10 cellular contexts compared by ENCODE assay signal in the genomic region with DNA sequence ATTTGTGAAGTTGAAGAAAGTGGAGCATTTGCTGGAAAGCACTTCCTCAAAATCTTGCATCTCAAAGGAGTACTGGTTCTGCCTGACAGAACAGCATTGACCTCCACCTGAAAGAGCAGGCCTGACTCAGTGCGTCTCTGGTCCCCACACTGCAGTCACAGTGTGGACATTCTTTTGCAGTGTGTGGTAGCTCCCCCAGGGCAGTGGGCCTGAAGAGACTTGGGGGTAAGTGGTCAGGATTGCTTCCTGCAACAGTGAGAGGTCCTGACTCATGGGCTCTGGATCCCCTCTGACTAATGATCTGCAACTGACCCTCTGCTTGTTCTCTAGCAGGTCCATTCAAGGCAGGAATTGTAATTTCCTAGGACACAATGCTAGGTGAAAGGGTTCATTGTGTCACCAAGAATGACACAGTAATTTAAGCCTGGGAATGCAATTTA.
A peak's percentile ranks its signal among the peaks of the same experiment; 100 is the strongest.
DNase-seq lines count a peak whose midpoint lies in the region; ATAC-seq, FAIRE-seq and TF ChIP-seq lines count a peak whose summit lies in the region.
"Had no signal": no experiment of that assay in that cellular context is flagged by ENCODE, and none has a peak within 500 bp of the region (broad histone marks: within the 10 kb centered on the region; RNA-seq: fewer than 3 reads in every experiment).

No MANE protein-coding gene starts in this region.

- H2AFZ ChIP-seq in K562 (ENCODE audit: low read depth, low read length) = peak overlapping the region; percentile 47; the same call in 1 of the 2 replicates

- no peak for TF ChIP-seq RAD21 in K562 (CRISPR knock-in tag; conservative IDR thresholded peaks at IDR 0.05 in 1 of 2, IDR thresholded peaks at IDR 0.05 in 1 of 2)

- H3K9ac ChIP-seq in K562 (ENCODE audit: insufficient read depth in 1 of 2, low read depth in 2 of 2, low read length in 2 of 2) = peak overlapping the region in 1 of 2 experiments; percentile 64; a peak in 1 of 4 replicates

- H3K27me3 ChIP-seq in K562 (ENCODE audit: control insufficient read depth in 2 of 2, insufficient read depth in 2 of 2, low read length in 2 of 2) = no peaks in the 10 kb centered on the region

- H4K20me1 ChIP-seq in K562 (replicated peaks; ENCODE audit: control insufficient read depth, insufficient read depth, low read length) = no peaks in the 10 kb centered on the region

- peaks cover 3% of the 10 kb centered on the region for H3K9me3 Mint-ChIP-seq in activated CD4-positive, alpha-beta memory T cell treated with anti-CD3 and anti-CD28 coated beads, Interleukin-2, amount 10 ng/mL, durations not matched to agents 7 days and 5 days

- DNase-seq in NOMO-1 treated with DMSO at 0.1 percent for 48 hours (lab: John Stamatoyannopoulos, UW; ENCODE audit: unreplicated experiment) (peak; percentile 12), NOMO-1 treated with dmso at 0.1 percent for 144 hours (lab: John Stamatoyannopoulos, UW; ENCODE audit: unreplicated experiment) (no peak), K562 (ENCODE audit: extremely low read depth in 1 of 4, low spot score in 3 of 4) (no peak), urothelium cell line (ENCODE audit: low spot score) (peak; percentile 17), left cardiac atrium (no peak)
- DNase-seq in activated CD4-positive, alpha-beta T cell treated with anti-CD3 and anti-CD28 coated beads for 1 hour = no peak
- DNase-seq in activated CD4-positive, alpha-beta memory T cell treated with anti-CD3 and anti-CD28 coated beads, Interleukin-2, amount 10 ng/mL, durations not matched to agents 7 days and 5 days = no peak
- DNase-seq: WERI-Rb-1 had no signal

- 0 out of 2 replicates have a peak, but pooled peaks cover 2% of the 10 kb centered on the region for H3K9me3 ChIP-seq in K562 (replicated peaks; ENCODE audit: control insufficient read depth, insufficient read depth, low read depth, low read length)

- CTCF ChIA-PET in K562 (lab: Yijun Ruan, JAX; ENCODE audit: low intra/inter-chr PET ratio) = no interaction called here
- CTCF ChIA-PET in activated CD4-positive, alpha-beta memory T cell treated with anti-CD3 and anti-CD28 coated beads, Interleukin-2, amount 10 ng/mL, durations not matched to agents 7 days and 5 days (lab: Charles Lee) = no interaction called here

- in situ Hi-C loops in K562 (cut with MboI) = no loop called here

- no peaks in the 10 kb centered on the region for H3K9me1 ChIP-seq in K562 (ENCODE audit: control insufficient read depth, insufficient read depth, low read length)

- TF ChIP-seq EP300 in K562 (IDR thresholded peaks at IDR 0.05; ENCODE audit: low read length) = no peak

- FAIRE-seq in K562 (lab: Jason Lieb, UNC) (no peak), urothelium cell line (lab: Jason Lieb, UNC) (peak; percentile 27)

- H3K27ac Mint-ChIP-seq in activated CD4-positive, alpha-beta memory T cell treated with anti-CD3 and anti-CD28 coated beads, Interleukin-2, amount 10 ng/mL, durations not matched to agents 7 days and 5 days = no peak overlapping the region

- no peaks in the 10 kb centered on the region for H3K36me3 ChIP-seq in K562 (ENCODE audit: control insufficient read depth, insufficient read depth, low read length)
- H3K36me3 ChIP-seq: WERI-Rb-1 had no signal

- no peak overlapping the region for H3K4me3 Mint-ChIP-seq in activated CD4-positive, alpha-beta memory T cell treated with anti-CD3 and anti-CD28 coated beads, Interleukin-2, amount 10 ng/mL, durations not matched to agents 7 days and 5 days

- no peak overlapping the region for H3K4me2 ChIP-seq in K562 (ENCODE audit: insufficient read depth, low read length)

- WGBS in K562 (ENCODE audit: insufficient coverage, low coverage, missing lambda C conversion rate) = 25% methylated on average over 1 of the region's 1 CpG

- BruUV-seq in K562 (replicated peaks; lab: Mats Ljungman, UMichigan) = no TSS peak

- no peaks in the 10 kb centered on the region for H3K36me3 Mint-ChIP-seq in activated CD4-positive, alpha-beta memory T cell treated with anti-CD3 and anti-CD28 coated beads, Interleukin-2, amount 10 ng/mL, durations not matched to agents 7 days and 5 days (ENCODE audit: low read depth)

- no peaks in the 10 kb centered on the region for H3K4me1 Mint-ChIP-seq in activated CD4-positive, alpha-beta memory T cell treated with anti-CD3 and anti-CD28 coated beads, Interleukin-2, amount 10 ng/mL, durations not matched to agents 7 days and 5 days

- H3K27ac ChIP-seq in K562 (ENCODE audit: extremely low read depth, low read depth, low read length) = no peak overlapping the region
- H3K27ac ChIP-seq: 22Rv1, WERI-Rb-1 had no signal

- H3K4me3 ChIP-seq in K562 = no peak overlapping the region

- POLR2A ChIA-PET in K562 (lab: Yijun Ruan, JAX) = no interaction called here
- POLR2A ChIA-PET in activated CD4-positive, alpha-beta memory T cell treated with anti-CD3 and anti-CD28 coated beads, Interleukin-2, amount 10 ng/mL, durations not matched to agents 7 days and 5 days (lab: Charles Lee) = no interaction called here

- TF ChIP-seq CTCF in K562 (IDR thresholded peaks at IDR 0.05 in 2 of 3, conservative IDR thresholded peaks at IDR 0.05 in 1 of 3; ENCODE audit: insufficient read depth in 2 of 3, low read depth in 1 of 3, low read length in 3 of 3) = no peak

- no peaks in the 10 kb centered on the region; a peak in 2 of 5 replicates for H3K4me1 ChIP-seq in K562 (replicated peaks in 1 of 2; ENCODE audit: control insufficient read depth in 2 of 2, insufficient read depth in 2 of 2, low read length in 2 of 2)

- no peak for TF ChIP-seq POLR2A in K562 (conservative IDR thresholded peaks at IDR 0.05)

- no peaks in the 10 kb centered on the region for H3K27me3 Mint-ChIP-seq in activated CD4-positive, alpha-beta memory T cell treated with anti-CD3 and anti-CD28 coated beads, Interleukin-2, amount 10 ng/mL, durations not matched to agents 7 days and 5 days

- no peaks in the 10 kb centered on the region for H3K79me2 ChIP-seq in K562 (ENCODE audit: control insufficient read depth, insufficient read depth, low read length)

- intact Hi-C loops in K562 (cut with micrococcal nuclease) = no loop called here
- intact Hi-C loops in left cardiac atrium (cut with DNase I) = no loop called here

- ATAC-seq in HG03196 (IDR thresholded peaks at IDR 0.05; ENCODE audit: unreplicated experiment) = peak; percentile 55
- peak; percentile 35 for ATAC-seq in K562
- ATAC-seq in left cardiac atrium = no peak

TF ChIP-seq in K562, 482 proteins besides CTCF, POLR2A, EP300 and RAD21:
- TF ChIP-seq HBP1 (CRISPR knock-in tag; IDR thresholded peaks at IDR 0.05) = no peak
- peak; percentile 83 for TF ChIP-seq SPI1 (IDR thresholded peaks at IDR 0.05; ENCODE audit: borderline replicate concordance, low read depth, low read length)
- no peak for TF ChIP-seq SMAD4 (CRISPR knock-in tag; conservative IDR thresholded peaks at IDR 0.05)
- no peak for TF ChIP-seq ASH1L (IDR thresholded peaks at IDR 0.05; ENCODE audit: borderline replicate concordance, low read depth, partially characterized antibody)

Comparison
In these comparisons a context has a peak if more than half of its experiments do, and no peak if none do; other contexts are left out.
1. DNase-seq: peak in NOMO-1 treated with DMSO at 0.1 percent for 48 hours (single experiment) and urothelium cell line (single experiment); none in NOMO-1 treated with dmso at 0.1 percent for 144 hours (single experiment), K562 (0 of 4), activated CD4-positive, alpha-beta T cell treated with anti-CD3 and anti-CD28 coated beads for 1 hour (single experiment), left cardiac atrium (single experiment) and activated CD4-positive, alpha-beta memory T cell treated with anti-CD3 and anti-CD28 coated beads, Interleukin-2, amount 10 ng/mL, durations not matched to agents 7 days and 5 days (single experiment).
2. ATAC-seq: peak in HG03196 (single experiment) and K562 (single experiment); none in left cardiac atrium (0 of 2).